Comparison of ENCODE assay signal across 7 cellular contexts in genomic region chr1:206311885-206312651, GRCh38.
DNase-seq lines count a peak whose midpoint lies in the region; ATAC-seq and TF ChIP-seq lines count a peak whose summit lies in the region.
"Not testable (repeated sequence)": the region's sequence is repeated elsewhere in the genome, so short reads cannot be mapped to it uniquely, and the experiment has no call there.

No MANE protein-coding gene starts in this region.

- 39 to 45% methylated on average over 7 to 9 of the region's 9 CpGs for WGBS in GM23248 (ENCODE audit: low coverage in 1 of 2, low lambda C conversion rate in 2 of 2, missing lambda C conversion rate in 2 of 2), 2 experiments

- not testable (repeated sequence) for TF ChIP-seq CTCF in dorsolateral prefrontal cortex (IDR thresholded peaks at IDR 0.05 in 54 of 56, conservative IDR thresholded peaks at IDR 0.05 in 2 of 56; ENCODE audit: low read depth in 1 of 56, partially characterized antibody in 56 of 56); right atrium auricular region (IDR thresholded peaks at IDR 0.05); gastrocnemius medialis (IDR thresholded peaks at IDR 0.05 in 4 of 5, conservative IDR thresholded peaks at IDR 0.05 in 1 of 5)

- not testable (repeated sequence) for H3K27me3 ChIP-seq in GM23248 (replicated peaks; ENCODE audit: insufficient read depth); dorsolateral prefrontal cortex; right atrium auricular region; gastrocnemius medialis

- not testable (repeated sequence) for H3K9me3 ChIP-seq in GM23248 (ENCODE audit: low read depth); right atrium auricular region; gastrocnemius medialis

- not testable (repeated sequence) for H2AFZ ChIP-seq in GM23248

- TF ChIP-seq POLR2A in gastrocnemius medialis (IDR thresholded peaks at IDR 0.05), result not testable (repeated sequence)

- intact Hi-C loops in dorsolateral prefrontal cortex (cut with DNase I); Right ventricle myocardium inferior (cut with DNase I); gastrocnemius medialis (cut with DNase I; ENCODE audit: low total_unique reads): not testable (repeated sequence)

- H3K9ac ChIP-seq in GM23248, result not testable (repeated sequence)

- not testable (repeated sequence) for H3K4me1 ChIP-seq in GM23248 (ENCODE audit: insufficient read depth); right atrium auricular region; gastrocnemius medialis

- not testable (repeated sequence) for H3K79me2 ChIP-seq in GM23248 (ENCODE audit: insufficient read depth)

- not testable (repeated sequence) for H4K20me1 ChIP-seq in GM23248 (ENCODE audit: insufficient read depth)

- H3K9me2 ChIP-seq in GM23248 (ENCODE audit: insufficient read depth), result not testable (repeated sequence)

- not testable (repeated sequence) for H3K4me3 ChIP-seq in GM23248, dorsolateral prefrontal cortex, right atrium auricular region, gastrocnemius medialis

- not testable (repeated sequence) for H3K36me3 ChIP-seq in GM23248 (ENCODE audit: low read depth); right atrium auricular region; gastrocnemius medialis

- not testable (repeated sequence) for H3F3A ChIP-seq in GM23248 (ENCODE audit: insufficient read depth)

- in situ Hi-C loops in GM23248 (cut with MboI); gastrocnemius medialis (cut with MboI; ENCODE audit: low sequenced_read_pairs in 4 of 4): not testable (repeated sequence)

- DNase-seq in GM23248, result peak; percentile 34
- peak; percentile 31 for DNase-seq in NCI-H69 (lab: John Stamatoyannopoulos, UW)
- DNase-seq in dorsolateral prefrontal cortex, result peak in 9 of 10 donors; percentile 25 to 73 (median 55)
- peak; percentile 80 for DNase-seq in Right ventricle myocardium inferior (ENCODE audit: missing footprints)
- peak; percentile 59 for DNase-seq in right atrium auricular region (ENCODE audit: low spot score)
- peak; percentile 28 for DNase-seq in occipital lobe (lab: John Stamatoyannopoulos, UW)
- peak in 1 of 2 donors; percentile 21 for DNase-seq in gastrocnemius medialis

- H3K4me2 ChIP-seq in GM23248 (ENCODE audit: unreplicated experiment), result not testable (repeated sequence)

- peak; percentile 98 for ATAC-seq in Right ventricle myocardium inferior
- ATAC-seq in gastrocnemius medialis, result peak; percentile 41 to 76

- not testable (repeated sequence) for H3K27ac ChIP-seq in GM23248, right atrium auricular region, gastrocnemius medialis
- H3K27ac ChIP-seq in dorsolateral prefrontal cortex, result peak overlapping the region in 1 of 59 donors; percentile 14
